2 cellular contexts compared by ENCODE assay signal in the genomic region with DNA sequence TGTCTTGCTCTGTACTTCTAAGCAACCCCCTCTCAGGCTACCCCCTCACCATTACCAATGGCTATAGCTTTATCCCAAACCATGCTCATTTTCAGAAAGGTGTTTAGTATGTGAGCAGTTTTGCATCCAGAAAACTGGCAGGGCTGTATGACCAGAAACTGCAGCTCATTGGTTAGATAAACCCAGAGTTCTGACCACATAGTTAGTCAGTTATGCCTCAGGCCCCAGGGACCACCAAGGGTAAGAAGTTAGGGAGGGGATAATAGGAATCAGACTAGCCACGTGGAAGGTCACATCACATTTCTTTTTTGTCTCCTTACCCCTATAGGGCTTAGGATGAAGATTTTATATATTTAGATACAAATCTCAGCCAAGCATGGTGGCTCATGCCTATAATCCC.
TF ChIP-seq lines count a peak whose summit lies in the region.

No MANE protein-coding gene starts in this region.

TF ChIP-seq in SK-N-SH, 30 proteins besides CTCF, POLR2A, EP300 and RAD21:
- TF ChIP-seq SMC3 (IDR thresholded peaks at IDR 0.05; ENCODE audit: low read depth, low read length) (no peak), MXI1 (IDR thresholded peaks at IDR 0.05; ENCODE audit: low read depth, low read length) (no peak), CHD2 (IDR thresholded peaks at IDR 0.05; ENCODE audit: low read length, partially characterized antibody) (no peak), FOXJ3 (CRISPR knock-in tag; IDR thresholded peaks at IDR 0.05) (no peak), JUND (IDR thresholded peaks at IDR 0.05) (no peak), NRF1 (IDR thresholded peaks at IDR 0.05; ENCODE audit: low read depth, low read length) (no peak), USF1 (IDR thresholded peaks at IDR 0.05; ENCODE audit: borderline replicate concordance, low read depth) (no peak), RFX5 (IDR thresholded peaks at IDR 0.05; ENCODE audit: low read length) (no peak), FOSL2 (IDR thresholded peaks at IDR 0.05; ENCODE audit: borderline replicate concordance, low read depth) (no peak), FOXM1 (IDR thresholded peaks at IDR 0.05; ENCODE audit: low read depth) (no peak), NFIC (IDR thresholded peaks at IDR 0.05; ENCODE audit: borderline replicate concordance) (no peak)
- TF ChIP-seq, protein P1, sequence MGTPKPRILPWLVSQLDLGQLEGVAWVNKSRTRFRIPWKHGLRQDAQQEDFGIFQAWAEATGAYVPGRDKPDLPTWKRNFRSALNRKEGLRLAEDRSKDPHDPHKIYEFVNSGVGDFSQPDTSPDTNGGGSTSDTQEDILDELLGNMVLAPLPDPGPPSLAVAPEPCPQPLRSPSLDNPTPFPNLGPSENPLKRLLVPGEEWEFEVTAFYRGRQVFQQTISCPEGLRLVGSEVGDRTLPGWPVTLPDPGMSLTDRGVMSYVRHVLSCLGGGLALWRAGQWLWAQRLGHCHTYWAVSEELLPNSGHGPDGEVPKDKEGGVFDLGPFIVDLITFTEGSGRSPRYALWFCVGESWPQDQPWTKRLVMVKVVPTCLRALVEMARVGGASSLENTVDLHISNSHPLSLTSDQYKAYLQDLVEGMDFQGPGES (IDR thresholded peaks at IDR 0.05; ENCODE audit: low read depth, low read length): no peak

TF ChIP-seq in SK-N-SH treated with all-trans-retinoic acid at 6 μM for 48 hours, 23 proteins besides CTCF, POLR2A, EP300 and RAD21:
- no peak for TF ChIP-seq POU6F1 (CRISPR knock-in tag; IDR thresholded peaks at IDR 0.05; ENCODE audit: borderline replicate concordance, low read depth)
- no peak for TF ChIP-seq TOX (CRISPR knock-in tag; IDR thresholded peaks at IDR 0.05; ENCODE audit: borderline replicate concordance)
- TF ChIP-seq ESRRG (CRISPR knock-in tag; IDR thresholded peaks at IDR 0.05): no peak
- no peak for TF ChIP-seq OSR1 (CRISPR knock-in tag; IDR thresholded peaks at IDR 0.05)
- no peak for TF ChIP-seq ZNF8 (CRISPR knock-in tag; IDR thresholded peaks at IDR 0.05)
- TF ChIP-seq CSRNP3 (CRISPR knock-in tag; IDR thresholded peaks at IDR 0.05): no peak
- TF ChIP-seq, protein P2, sequence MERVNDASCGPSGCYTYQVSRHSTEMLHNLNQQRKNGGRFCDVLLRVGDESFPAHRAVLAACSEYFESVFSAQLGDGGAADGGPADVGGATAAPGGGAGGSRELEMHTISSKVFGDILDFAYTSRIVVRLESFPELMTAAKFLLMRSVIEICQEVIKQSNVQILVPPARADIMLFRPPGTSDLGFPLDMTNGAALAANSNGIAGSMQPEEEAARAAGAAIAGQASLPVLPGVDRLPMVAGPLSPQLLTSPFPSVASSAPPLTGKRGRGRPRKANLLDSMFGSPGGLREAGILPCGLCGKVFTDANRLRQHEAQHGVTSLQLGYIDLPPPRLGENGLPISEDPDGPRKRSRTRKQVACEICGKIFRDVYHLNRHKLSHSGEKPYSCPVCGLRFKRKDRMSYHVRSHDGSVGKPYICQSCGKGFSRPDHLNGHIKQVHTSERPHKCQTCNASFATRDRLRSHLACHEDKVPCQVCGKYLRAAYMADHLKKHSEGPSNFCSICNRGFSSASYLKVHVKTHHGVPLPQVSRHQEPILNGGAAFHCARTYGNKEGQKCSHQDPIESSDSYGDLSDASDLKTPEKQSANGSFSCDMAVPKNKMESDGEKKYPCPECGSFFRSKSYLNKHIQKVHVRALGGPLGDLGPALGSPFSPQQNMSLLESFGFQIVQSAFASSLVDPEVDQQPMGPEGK (CRISPR knock-in tag; IDR thresholded peaks at IDR 0.05; ENCODE audit: borderline replicate concordance): no peak
- TF ChIP-seq ZFP3 (CRISPR knock-in tag; IDR thresholded peaks at IDR 0.05): no peak
- no peak for TF ChIP-seq CSDC2 (CRISPR knock-in tag; IDR thresholded peaks at IDR 0.05)
- TF ChIP-seq RARB (CRISPR knock-in tag; IDR thresholded peaks at IDR 0.05): no peak
- TF ChIP-seq ISL1 (CRISPR knock-in tag; IDR thresholded peaks at IDR 0.05): no peak
- TF ChIP-seq, protein P3, sequence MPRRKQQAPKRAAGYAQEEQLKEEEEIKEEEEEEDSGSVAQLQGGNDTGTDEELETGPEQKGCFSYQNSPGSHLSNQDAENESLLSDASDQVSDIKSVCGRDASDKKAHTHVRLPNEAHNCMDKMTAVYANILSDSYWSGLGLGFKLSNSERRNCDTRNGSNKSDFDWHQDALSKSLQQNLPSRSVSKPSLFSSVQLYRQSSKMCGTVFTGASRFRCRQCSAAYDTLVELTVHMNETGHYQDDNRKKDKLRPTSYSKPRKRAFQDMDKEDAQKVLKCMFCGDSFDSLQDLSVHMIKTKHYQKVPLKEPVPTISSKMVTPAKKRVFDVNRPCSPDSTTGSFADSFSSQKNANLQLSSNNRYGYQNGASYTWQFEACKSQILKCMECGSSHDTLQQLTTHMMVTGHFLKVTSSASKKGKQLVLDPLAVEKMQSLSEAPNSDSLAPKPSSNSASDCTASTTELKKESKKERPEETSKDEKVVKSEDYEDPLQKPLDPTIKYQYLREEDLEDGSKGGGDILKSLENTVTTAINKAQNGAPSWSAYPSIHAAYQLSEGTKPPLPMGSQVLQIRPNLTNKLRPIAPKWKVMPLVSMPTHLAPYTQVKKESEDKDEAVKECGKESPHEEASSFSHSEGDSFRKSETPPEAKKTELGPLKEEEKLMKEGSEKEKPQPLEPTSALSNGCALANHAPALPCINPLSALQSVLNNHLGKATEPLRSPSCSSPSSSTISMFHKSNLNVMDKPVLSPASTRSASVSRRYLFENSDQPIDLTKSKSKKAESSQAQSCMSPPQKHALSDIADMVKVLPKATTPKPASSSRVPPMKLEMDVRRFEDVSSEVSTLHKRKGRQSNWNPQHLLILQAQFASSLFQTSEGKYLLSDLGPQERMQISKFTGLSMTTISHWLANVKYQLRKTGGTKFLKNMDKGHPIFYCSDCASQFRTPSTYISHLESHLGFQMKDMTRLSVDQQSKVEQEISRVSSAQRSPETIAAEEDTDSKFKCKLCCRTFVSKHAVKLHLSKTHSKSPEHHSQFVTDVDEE (CRISPR knock-in tag; IDR thresholded peaks at IDR 0.05): no peak
- TF ChIP-seq ZNF565 (CRISPR knock-in tag; conservative IDR thresholded peaks at IDR 0.05; ENCODE audit: low read depth): no peak
- no peak for TF ChIP-seq ZFP30 (CRISPR knock-in tag; IDR thresholded peaks at IDR 0.05)
- no peak for TF ChIP-seq PPARA (CRISPR knock-in tag; IDR thresholded peaks at IDR 0.05; ENCODE audit: borderline replicate concordance)
- no peak for TF ChIP-seq ZC3H10 (CRISPR knock-in tag; IDR thresholded peaks at IDR 0.05)
- no peak for TF ChIP-seq CREB5 (CRISPR knock-in tag; IDR thresholded peaks at IDR 0.05; ENCODE audit: low read depth)
